ENCODE assay signal across 15 cellular contexts in the genomic region with DNA sequence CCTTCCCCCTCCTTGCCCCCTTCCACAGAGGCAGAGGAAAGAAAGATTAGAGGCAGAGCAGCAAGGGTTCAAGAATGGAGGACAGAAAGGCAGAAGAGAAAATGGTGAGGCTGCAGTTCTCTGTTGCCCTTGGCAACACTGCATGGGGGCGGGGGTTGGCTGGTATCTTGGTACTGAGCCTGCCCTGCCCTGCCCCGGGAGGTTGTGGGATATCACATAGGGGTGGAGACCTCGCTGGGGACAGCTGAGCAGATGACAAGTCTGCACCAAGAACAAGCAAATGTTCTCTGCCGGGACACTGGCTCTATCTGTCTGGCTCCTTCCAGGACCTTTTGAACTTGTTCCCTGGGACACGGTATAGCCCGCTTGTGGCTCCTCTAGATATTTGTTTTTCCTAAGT. TPM values are rescaled to one million over a fixed set of nuclear protein-coding genes. Genes with fewer than 3 reads are reported as not detected.
DNase-seq lines count a peak whose midpoint lies in the region; ATAC-seq, FAIRE-seq and TF ChIP-seq lines count a peak whose summit lies in the region.
"Had no signal": no experiment of that assay in that cellular context is flagged by ENCODE, and none has a peak within 500 bp of the region (broad histone marks: within the 10 kb centered on the region; RNA-seq: fewer than 3 reads in every experiment).

No MANE protein-coding gene starts in this region.

- DNase-seq in activated CD8-positive, alpha-beta T cell treated with anti-CD3 and anti-CD28 coated beads for 36 hours = peak; percentile 4
- DNase-seq in activated CD8-positive, alpha-beta T cell treated with anti-CD3 and anti-CD28 coated beads, Interleukin-2, amount 10 ng/mL, durations not matched to agents 7 days and 5 days = no peak
- DNase-seq in bronchial epithelial cell (ENCODE audit: low read depth) (no peak), left colon (peak; percentile 28 to 31), type B pancreatic cell (ENCODE audit: extremely low spot score, unreplicated experiment) (no peak), RKO (ENCODE audit: low spot score) (no peak)
- DNase-seq: activated effector memory CD4-positive, alpha-beta T cell treated with Interleukin-2 at 50 U/mL for 16 hours; effector memory CD4-positive, alpha-beta T cell; immature natural killer cell; MM.1S; OCI-M1 had no signal

- CTCF ChIA-PET in activated CD8-positive, alpha-beta T cell treated with anti-CD3 and anti-CD28 coated beads for 36 hours (lab: Charles Lee) = no interaction called here
- CTCF ChIA-PET in activated CD8-positive, alpha-beta T cell treated with anti-CD3 and anti-CD28 coated beads, Interleukin-2, amount 10 ng/mL, durations not matched to agents 7 days and 5 days (lab: Charles Lee) = no interaction called here

- H3K27me3 Mint-ChIP-seq in activated CD8-positive, alpha-beta T cell treated with anti-CD3 and anti-CD28 coated beads for 36 hours = peaks cover 5% of the 10 kb centered on the region
- peaks cover 2% of the 10 kb centered on the region for H3K27me3 Mint-ChIP-seq in activated CD8-positive, alpha-beta T cell treated with anti-CD3 and anti-CD28 coated beads, Interleukin-2, amount 10 ng/mL, durations not matched to agents 7 days and 5 days (ENCODE audit: low read depth)
- no peaks in the 10 kb centered on the region for H3K27me3 Mint-ChIP-seq in type B pancreatic cell

- POLR2A ChIA-PET in activated CD8-positive, alpha-beta T cell treated with anti-CD3 and anti-CD28 coated beads for 36 hours (lab: Charles Lee) = interaction anchor here (0.7 kb wide), 1 partner anchor 13 kb away, joined by 3 read pairs; no protein-coding TSS in a partner anchor
- POLR2A ChIA-PET in activated CD8-positive, alpha-beta T cell treated with anti-CD3 and anti-CD28 coated beads, Interleukin-2, amount 10 ng/mL, durations not matched to agents 7 days and 5 days (lab: Charles Lee) = no interaction called here

- H3K27me3 ChIP-seq in bronchial epithelial cell (ENCODE audit: control insufficient read depth, insufficient read depth, low read length) = no peaks in the 10 kb centered on the region

- H3K27ac Mint-ChIP-seq in activated CD8-positive, alpha-beta T cell treated with anti-CD3 and anti-CD28 coated beads for 36 hours = no peak overlapping the region
- no peak overlapping the region for H3K27ac Mint-ChIP-seq in activated CD8-positive, alpha-beta T cell treated with anti-CD3 and anti-CD28 coated beads, Interleukin-2, amount 10 ng/mL, durations not matched to agents 7 days and 5 days
- H3K27ac Mint-ChIP-seq in type B pancreatic cell = peak overlapping the region; percentile 48
- H3K27ac Mint-ChIP-seq: immature natural killer cell had no signal

- no peaks in the 10 kb centered on the region for H3K9me3 Mint-ChIP-seq in activated CD8-positive, alpha-beta T cell treated with anti-CD3 and anti-CD28 coated beads for 36 hours
- no peaks in the 10 kb centered on the region for H3K9me3 Mint-ChIP-seq in activated CD8-positive, alpha-beta T cell treated with anti-CD3 and anti-CD28 coated beads, Interleukin-2, amount 10 ng/mL, durations not matched to agents 7 days and 5 days (ENCODE audit: insufficient read depth)
- no peaks in the 10 kb centered on the region for H3K9me3 Mint-ChIP-seq in type B pancreatic cell
- H3K9me3 Mint-ChIP-seq: immature natural killer cell had no signal

- no peaks in the 10 kb centered on the region for H3K36me3 ChIP-seq in bronchial epithelial cell (ENCODE audit: control insufficient read depth, insufficient read depth, low read length)

- intact Hi-C loops in activated CD8-positive, alpha-beta T cell treated with anti-CD3 and anti-CD28 coated beads for 36 hours (cut with micrococcal nuclease) = no loop called here
- intact Hi-C loops in left colon (cut with DNase I, micrococcal nuclease) = loop anchor here in 1 of 2 donors (5.0 kb wide), 1 partner anchor 47 kb away; no protein-coding TSS in a partner anchor

- no peaks in the 10 kb centered on the region for H3K36me3 Mint-ChIP-seq in activated CD8-positive, alpha-beta T cell treated with anti-CD3 and anti-CD28 coated beads for 36 hours (ENCODE audit: low read depth)
- H3K36me3 Mint-ChIP-seq in activated CD8-positive, alpha-beta T cell treated with anti-CD3 and anti-CD28 coated beads, Interleukin-2, amount 10 ng/mL, durations not matched to agents 7 days and 5 days (ENCODE audit: low read depth) = no peaks in the 10 kb centered on the region
- no peaks in the 10 kb centered on the region for H3K36me3 Mint-ChIP-seq in type B pancreatic cell
- H3K36me3 Mint-ChIP-seq: immature natural killer cell had no signal

- FAIRE-seq in bronchial epithelial cell (lab: Jason Lieb, UNC) = peak; percentile 23
- FAIRE-seq: H54 had no signal

- H3K4me3 ChIP-seq in bronchial epithelial cell (ENCODE audit: low read depth, low read length) = no peak overlapping the region

- no peak for TF ChIP-seq CTCF in activated CD8-positive, alpha-beta T cell treated with anti-CD3 and anti-CD28 coated beads for 36 hours (IDR thresholded peaks at IDR 0.05)
- no peak for TF ChIP-seq CTCF in bronchial epithelial cell (IDR thresholded peaks at IDR 0.05; ENCODE audit: insufficient read depth, low read length, severe bottlenecking)
- TF ChIP-seq CTCF in type B pancreatic cell (conservative IDR thresholded peaks at IDR 0.05) = no peak

- no peak for ATAC-seq in activated CD8-positive, alpha-beta T cell treated with anti-CD3 and anti-CD28 coated beads for 36 hours
- no peak for ATAC-seq in activated CD8-positive, alpha-beta T cell treated with anti-CD3 and anti-CD28 coated beads, Interleukin-2, amount 10 ng/mL, durations not matched to agents 7 days and 5 days
- ATAC-seq in left colon = peak; percentile 75
- no peak for ATAC-seq in GM19397 (IDR thresholded peaks at IDR 0.05; ENCODE audit: unreplicated experiment)
- ATAC-seq in GM19395 (IDR thresholded peaks at IDR 0.05; ENCODE audit: unreplicated experiment) = no peak

- H3K4me1 Mint-ChIP-seq in activated CD8-positive, alpha-beta T cell treated with anti-CD3 and anti-CD28 coated beads for 36 hours (ENCODE audit: low read depth) = peaks cover 7% of the 10 kb centered on the region
- H3K4me1 Mint-ChIP-seq in activated CD8-positive, alpha-beta T cell treated with anti-CD3 and anti-CD28 coated beads, Interleukin-2, amount 10 ng/mL, durations not matched to agents 7 days and 5 days (ENCODE audit: low read depth) = no peaks in the 10 kb centered on the region
- H3K4me1 Mint-ChIP-seq in type B pancreatic cell (ENCODE audit: unreplicated experiment) = peaks cover 62% of the 10 kb centered on the region
- H3K4me1 Mint-ChIP-seq: immature natural killer cell had no signal

- H3K4me3 Mint-ChIP-seq in activated CD8-positive, alpha-beta T cell treated with anti-CD3 and anti-CD28 coated beads for 36 hours = no peak overlapping the region
- H3K4me3 Mint-ChIP-seq in activated CD8-positive, alpha-beta T cell treated with anti-CD3 and anti-CD28 coated beads, Interleukin-2, amount 10 ng/mL, durations not matched to agents 7 days and 5 days = no peak overlapping the region
- H3K4me3 Mint-ChIP-seq in type B pancreatic cell = peak overlapping the region; percentile 47
- H3K4me3 Mint-ChIP-seq: immature natural killer cell had no signal

RNA-seq across cellular contexts. Expression of a gene that starts 39.8 kb away (rescaled TPM):
- total RNA-seq in activated CD8-positive, alpha-beta T cell treated with anti-CD3 and anti-CD28 coated beads for 36 hours = 1 to 10 TPM; 6.9 to 7.3 TPM
- total RNA-seq in activated CD8-positive, alpha-beta T cell treated with anti-CD3 and anti-CD28 coated beads, Interleukin-2, amount 10 ng/mL, durations not matched to agents 7 days and 5 days = 1 to 10 TPM in 1 of 2 experiments, under 1 TPM in 1; 0.81 to 1.7 TPM
- total RNA-seq in bronchial epithelial cell (0.79 and 1.0 TPM in 2 replicates), left colon (1 to 10 TPM; 1.9 to 2.0 TPM), type B pancreatic cell (ENCODE audit: low replicate concordance) (9.2 and 27.8 TPM in 2 replicates)
- total RNA-seq: G401 had no signal

Comparison
In these comparisons a context has a peak if more than half of its experiments do, and no peak if none do; other contexts are left out.
1. DNase-seq: peak in activated CD8-positive, alpha-beta T cell treated with anti-CD3 and anti-CD28 coated beads for 36 hours (single experiment) and left colon (2 of 2); none in activated CD8-positive, alpha-beta T cell treated with anti-CD3 and anti-CD28 coated beads, Interleukin-2, amount 10 ng/mL, durations not matched to agents 7 days and 5 days (single experiment), bronchial epithelial cell (single experiment), type B pancreatic cell (single experiment) and RKO (single experiment).